ENCODE assay signal across 22 cellular contexts in genomic region chr20:41345729-41346067, GRCh38. TPM values are rescaled to one million over a fixed set of nuclear protein-coding genes. Genes with fewer than 3 reads are reported as not detected.
"Had no signal": no experiment of that assay in that cellular context is flagged by ENCODE, and none has a peak within 500 bp of the region (broad histone marks: within the 10 kb centered on the region; RNA-seq: fewer than 3 reads in every experiment).

No MANE protein-coding gene starts in this region.

- H3K4me3 ChIP-seq: cardiac muscle cell, Peyer's patch had no signal

- H3K27me3 ChIP-seq: brain microvascular endothelial cell, cardiac muscle cell, Peyer's patch had no signal

- H3K27ac ChIP-seq: brain microvascular endothelial cell, cardiac muscle cell, Peyer's patch, RWPE1 had no signal

- H3K9me3 ChIP-seq: Peyer's patch had no signal

- ATAC-seq: activated CD4-positive, CD25-positive, alpha-beta regulatory T cell treated with anti-CD3 and anti-CD28 coated beads, Interleukin-2, amount 50 U/mL, for 24 hours; activated CD8-positive, alpha-beta T cell treated with anti-CD3 and anti-CD28 coated beads for 36 hours; activated T-cell treated with anti-CD3 and anti-CD28 coated beads, Interleukin-2, amount 50 U/mL, for 72 hours had no signal

- DNase-seq: activated CD4-positive, alpha-beta T cell treated with anti-CD3 and anti-CD28 coated beads for 4 hours; activated CD8-positive, alpha-beta memory T cell treated with anti-CD3 and anti-CD28 coated beads, Interleukin-2, amount 50 U/mL, for 4 hours; activated CD8-positive, alpha-beta T cell treated with anti-CD3 and anti-CD28 coated beads for 36 hours; activated gamma-delta T cell treated with Interleukin-2 at 50 U/mL for 16 hours; activated naive CD4-positive, alpha-beta T cell treated with anti-CD3 and anti-CD28 coated beads, Interleukin-2, amount 10 ng/mL, durations not matched to agents 7 days and 5 days; activated naive CD8-positive, alpha-beta T cell treated with anti-CD3 and anti-CD28 coated beads for 36 hours; activated T-cell treated with anti-CD3 and anti-CD28 coated beads, Interleukin-2, amount 50 U/mL, for 72 hours; brain microvascular endothelial cell; NCI-H1092; NCI-H1417 treated with DMSO at 0.1 percent for 48 hours; NCI-H1694; NCI-H2029; NCI-H510A; NCI-H526 treated with DMSO at 0.1 percent for 48 hours; NCI-H82; Peyer's patch; SHP77 had no signal

- H3K36me3 ChIP-seq: brain microvascular endothelial cell had no signal

RNA-seq across cellular contexts. Expression of gene EMILIN3, which starts 20.9 kb away (rescaled TPM):
- total RNA-seq: activated CD8-positive, alpha-beta T cell treated with anti-CD3 and anti-CD28 coated beads for 36 hours; activated naive CD8-positive, alpha-beta T cell treated with anti-CD3 and anti-CD28 coated beads for 36 hours; activated T-cell treated with anti-CD3 and anti-CD28 coated beads, Interleukin-2, amount 50 U/mL, for 72 hours; activated T-helper 2 cell treated with anti-CD3 and anti-CD28 coated beads, Interferon-gamma antibody, Interleukin-2, Interleukin-4, amounts not matched to agents 10 μg/mL and 5 μg/mL and 100 μg/mL, durations not matched to agents 14 hours and 24 hours and 36 hours; MCF 10A had no signal
